ENCODE assay signal across 8 cellular contexts in the genomic region with DNA sequence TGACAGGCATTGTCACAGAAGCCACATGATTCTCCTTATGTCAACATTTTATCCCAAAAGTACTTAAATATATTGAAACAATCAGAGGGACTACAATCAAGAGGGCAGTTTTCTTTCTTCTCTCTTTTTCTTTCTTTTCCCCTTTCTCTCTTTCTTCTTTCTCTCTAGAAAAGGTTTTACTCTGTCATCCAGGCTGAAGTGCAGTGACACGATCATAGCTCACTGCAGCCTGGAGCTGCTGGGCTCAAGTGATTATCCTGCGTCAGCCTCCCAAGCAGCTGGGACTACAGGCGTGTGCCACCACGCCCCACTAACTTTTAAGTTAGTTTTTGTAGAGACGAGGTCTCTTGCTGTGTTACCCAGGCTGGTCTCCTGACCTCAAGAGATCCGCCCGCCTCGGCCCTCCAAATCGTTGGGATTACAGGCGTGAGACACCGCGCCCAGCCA. TPM values are rescaled to one million over a fixed set of nuclear protein-coding genes. Genes with fewer than 3 reads are reported as not detected.
A peak's percentile ranks its signal among the peaks of the same experiment; 100 is the strongest.
DNase-seq lines count a peak whose midpoint lies in the region; ATAC-seq, FAIRE-seq and TF ChIP-seq lines count a peak whose summit lies in the region.

No MANE protein-coding gene starts in this region.

- no peak overlapping the region for H3K9ac ChIP-seq in iPS-18a (ENCODE audit: low read length)

- H3K27ac Mint-ChIP-seq in activated CD4-positive, alpha-beta memory T cell treated with anti-CD3 and anti-CD28 coated beads for 36 hours: peak overlapping the region; percentile 28

- TF ChIP-seq CTCF in HL-60 (IDR thresholded peaks at IDR 0.05; ENCODE audit: insufficient read depth, low read length): no peak

- H3K4me1 ChIP-seq in iPS-18a (ENCODE audit: control insufficient read depth, low read depth, low read length): peaks cover 14% of the 10 kb centered on the region
- H3K4me1 ChIP-seq in small intestine (ENCODE audit: control insufficient read depth in 2 of 2, insufficient read depth in 1 of 2, low read depth in 1 of 2, low read length in 1 of 2): peaks cover 3 to 5% of the 10 kb centered on the region in 2 donors

- H3K27me3 ChIP-seq in HL-60 (ENCODE audit: insufficient read depth, poor library complexity, severe bottlenecking) (no peaks in the 10 kb centered on the region), iPS-18a (ENCODE audit: control insufficient read depth, insufficient read depth, low read length) (peaks cover 20% of the 10 kb centered on the region), small intestine (ENCODE audit: control insufficient read depth in 2 of 2, insufficient read depth in 2 of 2, low read length in 2 of 2) (no peaks in the 10 kb centered on the region), H7 (ENCODE audit: control insufficient read depth, insufficient read depth, low read length) (peaks cover 12% of the 10 kb centered on the region)

- peak overlapping the region; percentile 77 for H3K4me3 Mint-ChIP-seq in activated CD4-positive, alpha-beta memory T cell treated with anti-CD3 and anti-CD28 coated beads for 36 hours

- WGBS in small intestine, 3 donors: 49 to 73% (median 66%) methylated on average over 12 of the region's 12 CpGs

- H3K9me3 ChIP-seq in iPS-18a (ENCODE audit: control insufficient read depth, low read depth, low read length) (no peaks in the 10 kb centered on the region), small intestine (ENCODE audit: control insufficient read depth, low read depth) (no peaks in the 10 kb centered on the region)

- peak overlapping the region; percentile 74; the same call in 1 of the 2 replicates for H3K4me3 ChIP-seq in HL-60 (replicated peaks; ENCODE audit: insufficient read depth, low read length)
- peak overlapping the region; percentile 86 for H3K4me3 ChIP-seq in iPS-18a (ENCODE audit: low read length)
- peak overlapping the region in 1 of 2 donors; percentile 65 for H3K4me3 ChIP-seq in small intestine (ENCODE audit: low read depth in 1 of 2, low read length in 2 of 2)
- H3K4me3 ChIP-seq in H7 (ENCODE audit: insufficient read depth, low read depth, low read length): no peak overlapping the region

- peaks cover 7% of the 10 kb centered on the region for H3K36me3 Mint-ChIP-seq in activated CD4-positive, alpha-beta memory T cell treated with anti-CD3 and anti-CD28 coated beads for 36 hours

- POLR2A ChIA-PET in activated CD4-positive, alpha-beta memory T cell treated with anti-CD3 and anti-CD28 coated beads for 36 hours (lab: Charles Lee): no interaction called here

- CTCF ChIA-PET in activated CD4-positive, alpha-beta memory T cell treated with anti-CD3 and anti-CD28 coated beads for 36 hours (lab: Charles Lee): interaction anchor here (1.7 kb wide), 1 partner anchor 552 kb away, joined by 7 read pairs; no protein-coding TSS in a partner anchor

- no peaks in the 10 kb centered on the region for H3K9me3 Mint-ChIP-seq in activated CD4-positive, alpha-beta memory T cell treated with anti-CD3 and anti-CD28 coated beads for 36 hours

- intact Hi-C loops in activated CD4-positive, alpha-beta memory T cell treated with anti-CD3 and anti-CD28 coated beads for 36 hours (cut with micrococcal nuclease): loop anchor here (1.0 to 2.0 kb wide), 3 partner anchors 19 to 65 kb away; a partner anchor contains a TSS

- ATAC-seq in GM18870 (IDR thresholded peaks at IDR 0.05; ENCODE audit: unreplicated experiment): no peak
- ATAC-seq in HG02870 (IDR thresholded peaks at IDR 0.05; ENCODE audit: unreplicated experiment): no peak

- peaks cover 36% of the 10 kb centered on the region for H3K4me1 Mint-ChIP-seq in activated CD4-positive, alpha-beta memory T cell treated with anti-CD3 and anti-CD28 coated beads for 36 hours (ENCODE audit: low read depth)

- H3K27ac ChIP-seq in HL-60 (replicated peaks) (no peak overlapping the region), iPS-18a (ENCODE audit: low read length) (no peak overlapping the region), small intestine (ENCODE audit: low read depth in 1 of 2, low read length in 1 of 2) (peak overlapping the region in 1 of 2 donors; percentile 89)

- no peak for DNase-seq in HL-60 (ENCODE audit: low read depth in 1 of 2, low spot score in 1 of 2)
- no peak for DNase-seq in activated CD4-positive, alpha-beta memory T cell treated with anti-CD3 and anti-CD28 coated beads for 36 hours
- peak; percentile 32 for DNase-seq in small intestine
- no peak for DNase-seq in iPS-NIHi11 (ENCODE audit: low spot score)
- no peak for DNase-seq in H7

- H3K36me3 ChIP-seq in iPS-18a (ENCODE audit: control insufficient read depth, low read depth, low read length) (no peaks in the 10 kb centered on the region), small intestine (ENCODE audit: control insufficient read depth in 2 of 2, insufficient read depth in 2 of 2, low read length in 2 of 2) (no peaks in the 10 kb centered on the region), H7 (replicated peaks; ENCODE audit: control insufficient read depth, insufficient read depth, low read length) (no peaks in the 10 kb centered on the region)

- FAIRE-seq in small intestine (lab: Jason Lieb, UNC): no peak

- peaks cover 16% of the 10 kb centered on the region for H3K27me3 Mint-ChIP-seq in activated CD4-positive, alpha-beta memory T cell treated with anti-CD3 and anti-CD28 coated beads for 36 hours

RNA-seq across cellular contexts. Expression of a gene that starts 1.0 kb away (rescaled TPM):
- total RNA-seq in activated CD4-positive, alpha-beta memory T cell treated with anti-CD3 and anti-CD28 coated beads for 36 hours: 10 to 100 TPM; 22.5 to 24.7 TPM
- polyA plus RNA-seq in small intestine: 1 to 10 TPM; 4.3 to 7.9 (median 5.1) TPM
- 65.8 and 69.7 TPM in 2 replicates for total RNA-seq in H7 (2014; rRNA removed; shearing (Covaris generic))

RNA-seq across cellular contexts. Expression of a gene that starts 18.8 kb away (rescaled TPM):
- total RNA-seq in activated CD4-positive, alpha-beta memory T cell treated with anti-CD3 and anti-CD28 coated beads for 36 hours: under 1 TPM; 0.43 to 0.68 TPM
- 1 to 10 TPM in 2 of 3 donors, under 1 TPM in 1; 0.67 to 2.7 (median 1.9) TPM for polyA plus RNA-seq in small intestine
- total RNA-seq in H7 (2014; rRNA removed; shearing (Covaris generic)): 0.90 and 1.1 TPM in 2 replicates
